In the genomic region with DNA sequence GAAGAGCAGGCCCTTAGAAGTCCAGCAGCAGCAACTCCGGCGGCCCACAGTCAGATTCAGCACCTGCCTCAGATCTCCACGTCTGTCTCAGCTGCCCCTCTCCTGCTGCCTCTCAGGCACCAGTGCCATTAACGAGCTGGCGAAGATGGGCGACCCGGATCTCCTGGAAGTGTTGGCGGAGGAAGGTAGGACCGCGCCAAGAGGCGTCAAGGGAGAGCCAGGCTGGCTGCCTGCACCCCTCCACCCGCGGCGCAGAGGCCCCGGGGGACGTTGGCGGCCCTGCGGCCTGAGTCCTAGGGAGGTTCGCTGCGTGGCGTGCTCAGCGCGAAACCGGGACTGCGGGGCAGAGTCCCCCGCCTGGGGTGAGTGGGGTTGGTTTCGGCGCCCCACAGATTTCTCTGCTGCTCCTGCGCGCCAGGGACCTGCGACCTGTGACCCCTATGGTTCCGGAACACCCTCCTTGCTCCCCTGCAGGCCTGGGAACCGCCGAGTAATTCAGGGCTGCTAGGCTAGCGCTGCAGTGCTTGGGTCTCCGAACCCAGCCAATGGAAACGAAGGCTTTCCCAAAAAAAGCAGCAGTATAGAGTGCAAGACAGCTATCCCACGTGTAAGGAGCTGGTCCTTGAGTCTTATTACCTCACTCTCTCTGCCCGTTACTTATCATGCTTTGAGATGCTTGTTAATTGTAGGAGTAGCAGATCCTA, we compare ENCODE assay signal across 8 cellular contexts. TPM values are rescaled to one million over a fixed set of nuclear protein-coding genes. Genes with fewer than 3 reads are reported as not detected.
A peak's percentile ranks its signal among the peaks of the same experiment; 100 is the strongest.
DNase-seq lines count a peak whose midpoint lies in the region; ATAC-seq and TF ChIP-seq lines count a peak whose summit lies in the region.

No MANE protein-coding gene starts in this region.

- POLR2A ChIA-PET in WTC11 (lab: Charles Lee), result interaction anchor here (1.0 to 1.8 kb wide), 2 partner anchors 41 to 432 kb away, joined by 3 to 5 read pairs; a partner anchor contains a TSS

- H3K23ac ChIP-seq in trophoblast cell (ENCODE audit: low read length), result no peak overlapping the region

- H3K14ac ChIP-seq in trophoblast cell (ENCODE audit: low read length), result no peak overlapping the region

- no peaks in the 10 kb centered on the region for H3K9me3 ChIP-seq in right atrium auricular region
- H3K9me3 ChIP-seq in trophoblast cell (ENCODE audit: insufficient read depth, low read depth, low read length), result no peaks in the 10 kb centered on the region

- no peak overlapping the region for H2BK5ac ChIP-seq in trophoblast cell (ENCODE audit: low read depth, low read length, poor library complexity)

- H4K91ac ChIP-seq in trophoblast cell (ENCODE audit: low read depth, low read length), result no peak overlapping the region

- no peak overlapping the region for H2AK5ac ChIP-seq in trophoblast cell (ENCODE audit: low read length)

- no peaks in the 10 kb centered on the region for H3K27me3 Mint-ChIP-seq in WTC11 (ENCODE audit: low read depth)
- H3K27me3 Mint-ChIP-seq in effector memory CD8-positive, alpha-beta T cell, result peaks cover 11 to 33% of the 10 kb centered on the region in 2 donors

- DNase-seq in Right ventricle myocardium inferior (ENCODE audit: missing footprints) (no peak), cardiac septum (ENCODE audit: low spot score) (no peak), WTC11 (ENCODE audit: low spot score) (peak; percentile 58), right atrium auricular region (ENCODE audit: low spot score) (no peak), trophoblast cell (no peak), NOMO-1 treated with dmso at 0.1 percent for 144 hours (lab: John Stamatoyannopoulos, UW; ENCODE audit: unreplicated experiment) (no peak)
- DNase-seq in effector memory CD8-positive, alpha-beta T cell, result no peak

- no peak overlapping the region for H4K12ac ChIP-seq in trophoblast cell (ENCODE audit: low read depth, low read length)

- H2AFZ ChIP-seq in trophoblast cell (ENCODE audit: insufficient read depth, low read length, poor library complexity), result peak overlapping the region; percentile 48

- no peak overlapping the region for H2BK120ac ChIP-seq in trophoblast cell (ENCODE audit: insufficient read depth, low read length, poor library complexity)

- H4K8ac ChIP-seq in trophoblast cell (ENCODE audit: low read depth, low read length), result peak overlapping the region; percentile 3

- no peaks in the 10 kb centered on the region for H3K36me3 Mint-ChIP-seq in WTC11
- H3K36me3 Mint-ChIP-seq in effector memory CD8-positive, alpha-beta T cell (ENCODE audit: insufficient read depth), result peaks cover 4% of the 10 kb centered on the region

- no peak overlapping the region for H3K18ac ChIP-seq in trophoblast cell (ENCODE audit: low read length)

- peaks cover 4% of the 10 kb centered on the region; the same call in 1 of the 2 replicates for H3K9me3 Mint-ChIP-seq in WTC11
- peaks cover 6 to 9% of the 10 kb centered on the region in 2 donors for H3K9me3 Mint-ChIP-seq in effector memory CD8-positive, alpha-beta T cell

- intact Hi-C loops in Right ventricle myocardium inferior (cut with DNase I) (no loop called here), cardiac septum (cut with DNase I) (loop anchor here (10.0 kb wide), 1 partner anchor 51 kb away; no protein-coding TSS in a partner anchor)

- no peaks in the 10 kb centered on the region for H3K36me3 ChIP-seq in right atrium auricular region
- no peaks in the 10 kb centered on the region for H3K36me3 ChIP-seq in trophoblast cell (ENCODE audit: control insufficient read depth in 1 of 2, insufficient read depth in 2 of 2, low read length in 2 of 2)

- no peak overlapping the region for H2BK12ac ChIP-seq in trophoblast cell (ENCODE audit: low read length)

- no peak overlapping the region for H3K27ac Mint-ChIP-seq in WTC11
- H3K27ac Mint-ChIP-seq in effector memory CD8-positive, alpha-beta T cell, result no peak overlapping the region

- H3K4me3 Mint-ChIP-seq in WTC11, result peak overlapping the region; percentile 97
- H3K4me3 Mint-ChIP-seq in effector memory CD8-positive, alpha-beta T cell, result peak overlapping the region in 1 of 2 donors; percentile 47

- H3K4me1 ChIP-seq in right atrium auricular region (peaks cover 0 to 24% of the 10 kb centered on the region in 2 donors), trophoblast cell (ENCODE audit: control insufficient read depth in 1 of 2, insufficient read depth in 2 of 2, low read length in 2 of 2) (peaks cover 5% of the 10 kb centered on the region in 2 experiments)

- H3K4me1 Mint-ChIP-seq in WTC11, result peaks cover 44% of the 10 kb centered on the region
- H3K4me1 Mint-ChIP-seq in effector memory CD8-positive, alpha-beta T cell (ENCODE audit: low read depth in 2 of 2), result peaks cover 0 to 6% of the 10 kb centered on the region in 2 donors

- no peak overlapping the region for H3K9ac ChIP-seq in trophoblast cell (ENCODE audit: low read length)

- H3K27me3 ChIP-seq in right atrium auricular region, result no peaks in the 10 kb centered on the region
- H3K27me3 ChIP-seq in trophoblast cell (ENCODE audit: insufficient read depth, low read length), result no peaks in the 10 kb centered on the region

- peak overlapping the region; percentile 85 for H3K4me2 ChIP-seq in trophoblast cell (ENCODE audit: low read length)

- H3K79me1 ChIP-seq in trophoblast cell (ENCODE audit: low read length), result peaks cover 4% of the 10 kb centered on the region

- no peak overlapping the region for H3K4ac ChIP-seq in trophoblast cell (ENCODE audit: low read depth, low read length)

- peaks cover 2% of the 10 kb centered on the region for H3K79me2 ChIP-seq in trophoblast cell (ENCODE audit: control insufficient read depth, insufficient read depth, low read length, poor library complexity)

- CTCF ChIA-PET in WTC11 (lab: Charles Lee), result interaction anchor here (1.2 to 1.6 kb wide), 2 partner anchors 11 to 51 kb away, joined by 3 to 8 read pairs; no protein-coding TSS in a partner anchor

- TF ChIP-seq CTCF in WTC11 (IDR thresholded peaks at IDR 0.05) (no peak), right atrium auricular region (IDR thresholded peaks at IDR 0.05) (no peak)

- peak; percentile 43 for ATAC-seq in Right ventricle myocardium inferior
- peak; percentile 28 for ATAC-seq in HG03066 (IDR thresholded peaks at IDR 0.05; ENCODE audit: low read depth, unreplicated experiment)
- peak; percentile 56 for ATAC-seq in WTC11
- no peak for ATAC-seq in effector memory CD8-positive, alpha-beta T cell (replicated peaks)

- peak overlapping the region; percentile 65 to 68 for H3K4me3 ChIP-seq in right atrium auricular region
- peak overlapping the region; percentile 78 for H3K4me3 ChIP-seq in trophoblast cell (ENCODE audit: low read depth, low read length)

- H3K27ac ChIP-seq in right atrium auricular region, result peak overlapping the region; percentile 83 to 90
- no peak overlapping the region for H3K27ac ChIP-seq in trophoblast cell (ENCODE audit: low read depth, low read length)

- WGBS in trophoblast cell (ENCODE audit: extremely low coverage, insufficient coverage, insufficient read length), result no CpG with 5 or more reads among the region's 39 CpGs

TF ChIP-seq in WTC11, 78 proteins besides CTCF, POLR2A, EP300 and RAD21:
- no peak for TF ChIP-seq JAZF1 (CRISPR knock-in tag; IDR thresholded peaks at IDR 0.05)
- no peak for TF ChIP-seq ETV6 (CRISPR knock-in tag; IDR thresholded peaks at IDR 0.05)
- peak; percentile 80 for TF ChIP-seq ZNF423 (CRISPR knock-in tag; IDR thresholded peaks at IDR 0.05)
- TF ChIP-seq, protein P1, sequence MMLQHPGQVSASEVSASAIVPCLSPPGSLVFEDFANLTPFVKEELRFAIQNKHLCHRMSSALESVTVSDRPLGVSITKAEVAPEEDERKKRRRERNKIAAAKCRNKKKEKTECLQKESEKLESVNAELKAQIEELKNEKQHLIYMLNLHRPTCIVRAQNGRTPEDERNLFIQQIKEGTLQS (CRISPR knock-in tag; conservative IDR thresholded peaks at IDR 0.05), result no peak
- TF ChIP-seq, protein P2, sequence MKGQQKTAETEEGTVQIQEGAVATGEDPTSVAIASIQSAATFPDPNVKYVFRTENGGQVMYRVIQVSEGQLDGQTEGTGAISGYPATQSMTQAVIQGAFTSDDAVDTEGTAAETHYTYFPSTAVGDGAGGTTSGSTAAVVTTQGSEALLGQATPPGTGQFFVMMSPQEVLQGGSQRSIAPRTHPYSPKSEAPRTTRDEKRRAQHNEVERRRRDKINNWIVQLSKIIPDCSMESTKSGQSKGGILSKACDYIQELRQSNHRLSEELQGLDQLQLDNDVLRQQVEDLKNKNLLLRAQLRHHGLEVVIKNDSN (CRISPR knock-in tag; IDR thresholded peaks at IDR 0.05), result peak; percentile 15; the same call in 1 of the 2 replicates
TF ChIP-seq in WTC11: peak in this region for 2.

RNA-seq across cellular contexts. Expression of a gene that starts 0.6 kb away (rescaled TPM):
- total RNA-seq in Right ventricle myocardium inferior (59.1 TPM), cardiac septum (58.4 TPM), WTC11 (2021) (6.3 to 6.9 TPM (median 6.7 TPM) in 3 replicates), right atrium auricular region (10 to 100 TPM; 38.7 to 94.3 TPM)
- polyA plus RNA-seq in trophoblast cell (2013), result 0.42 and 0.46 TPM in 2 replicates
